10 cellular contexts compared by ENCODE assay signal in genomic region chr12:132284071-132284492, GRCh38. TPM values are rescaled to one million over a fixed set of nuclear protein-coding genes. Genes with fewer than 3 reads are reported as not detected.
DNase-seq lines count a peak whose midpoint lies in the region; TF ChIP-seq lines count a peak whose summit lies in the region.
"Had no signal": no experiment of that assay in that cellular context is flagged by ENCODE, and none has a peak within 500 bp of the region (broad histone marks: within the 10 kb centered on the region; RNA-seq: fewer than 3 reads in every experiment).

No MANE protein-coding gene starts in this region.

- H3K27me3 Mint-ChIP-seq in neural progenitor cell (ENCODE audit: insufficient read depth, low read depth): peaks cover 20% of the 10 kb centered on the region

- peaks cover 25% of the 10 kb centered on the region for H3K4me1 Mint-ChIP-seq in neural progenitor cell

- H3K9me3 ChIP-seq in MG63: no peaks in the 10 kb centered on the region
- no peaks in the 10 kb centered on the region for H3K9me3 ChIP-seq in neural progenitor cell (ENCODE audit: low read depth)

- peak; percentile 30 for DNase-seq in DMS 273 (lab: John Stamatoyannopoulos, UW; ENCODE audit: unreplicated experiment)
- no peak for DNase-seq in DMS 273 treated with DMSO at 0.1 percent for 48 hours (lab: John Stamatoyannopoulos, UW)
- DNase-seq in MG63: peak; percentile 44
- DNase-seq in cerebellum (ENCODE audit: low spot score): peak; percentile 62
- DNase-seq in neural progenitor cell (ENCODE audit: low spot score): no peak
- no peak for DNase-seq in NCI-H2081 (lab: John Stamatoyannopoulos, UW)
- DNase-seq in glomerular visceral epithelial cell (ENCODE audit: extremely low spot score): no peak
- no peak for DNase-seq in 8988T
- DNase-seq: cerebellar nuclear complex had no signal

- H3K9me3 Mint-ChIP-seq in neural progenitor cell: peaks cover 3% of the 10 kb centered on the region

- peaks cover 15% of the 10 kb centered on the region for H3K4me1 ChIP-seq in neural progenitor cell

- H3K4me3 Mint-ChIP-seq in neural progenitor cell: peak overlapping the region; percentile 35

- no peak overlapping the region for H3K4me3 ChIP-seq in MG63
- H3K4me3 ChIP-seq in neural progenitor cell: no peak overlapping the region

- H3K27me3 ChIP-seq in MG63 (peaks cover 7% of the 10 kb centered on the region), neural progenitor cell (peaks cover 56% of the 10 kb centered on the region)

- H3K79me2 ChIP-seq in neural progenitor cell (ENCODE audit: low read depth): no peaks in the 10 kb centered on the region

- no peak overlapping the region for H3K9ac ChIP-seq in neural progenitor cell

- H4K20me1 ChIP-seq in neural progenitor cell (ENCODE audit: low read depth): no peaks in the 10 kb centered on the region

- H2AFZ ChIP-seq in neural progenitor cell (replicated peaks): no peak overlapping the region

- H3K27ac Mint-ChIP-seq in neural progenitor cell: no peak overlapping the region

- no peak overlapping the region for H3K4me2 ChIP-seq in neural progenitor cell

- H3K36me3 ChIP-seq in MG63: no peaks in the 10 kb centered on the region
- no peaks in the 10 kb centered on the region for H3K36me3 ChIP-seq in neural progenitor cell

- peak; percentile 45 for TF ChIP-seq CTCF in neural progenitor cell (IDR thresholded peaks at IDR 0.05)

- peaks cover 9% of the 10 kb centered on the region for H3F3A ChIP-seq in neural progenitor cell (ENCODE audit: low read depth)

- no peak overlapping the region for H3K27ac ChIP-seq in neural progenitor cell

- no peaks in the 10 kb centered on the region for H3K36me3 Mint-ChIP-seq in neural progenitor cell

RNA-seq across cellular contexts. Expression of gene GALNT9, which starts 45.3 kb away (rescaled TPM):
- total RNA-seq in MG63 (2014; rRNA removed; shearing (Covaris generic); ENCODE audit: low replicate concordance): 3.3 and 5.5 TPM in 2 replicates
- total RNA-seq in cerebellum (23.1 TPM), neural progenitor cell (ENCODE audit: low replicate concordance) (0.34 TPM in 1 of 2 replicates, not detected in the other)
- total RNA-seq: HT1080 had no signal

Comparison
In these comparisons a context has a peak if more than half of its experiments do, and no peak if none do; other contexts are left out.
1. DNase-seq: peak in DMS 273 (single experiment), MG63 (single experiment) and cerebellum (single experiment); none in DMS 273 treated with DMSO at 0.1 percent for 48 hours (single experiment), neural progenitor cell (single experiment), NCI-H2081 (0 of 2), glomerular visceral epithelial cell (single experiment) and 8988T (single experiment).